8 cellular contexts compared by ENCODE assay signal in genomic region chr12:103884316-103884715, GRCh38. TPM values are rescaled to one million over a fixed set of nuclear protein-coding genes. Genes with fewer than 3 reads are reported as not detected.
A peak's percentile ranks its signal among the peaks of the same experiment; 100 is the strongest.
DNase-seq lines count a peak whose midpoint lies in the region; ATAC-seq and TF ChIP-seq lines count a peak whose summit lies in the region.

No MANE protein-coding gene starts in this region.

- peak; percentile 52 for DNase-seq in NCI-H748 (lab: John Stamatoyannopoulos, UW; ENCODE audit: unreplicated experiment)
- DNase-seq in NCI-H748 treated with DMSO at 0.1 percent for 48 hours (lab: John Stamatoyannopoulos, UW): no peak
- peak; percentile 24 for DNase-seq in WERI-Rb-1
- DNase-seq in fibroblast of villous mesenchyme (ENCODE audit: low read depth): peak; percentile 64
- DNase-seq in stimulated activated CD4-positive, alpha-beta T cell treated with anti-CD3 and anti-CD28 coated beads, Interleukin-4, amount 100 ng/mL, for 24 hours: peak; percentile 27
- DNase-seq in HuH-7.5 (ENCODE audit: low spot score): no peak

- H3F3A ChIP-seq in Loucy (ENCODE audit: low read depth): 0 out of 2 replicates have a peak, but pooled peaks cover 3% of the 10 kb centered on the region

- H3K9me2 ChIP-seq in Loucy (replicated peaks; ENCODE audit: low read depth, low read length): no peaks in the 10 kb centered on the region

- H3K9me3 ChIP-seq in Loucy (ENCODE audit: insufficient read depth, low read depth, low read length) (no peaks in the 10 kb centered on the region), WERI-Rb-1 (ENCODE audit: severe bottlenecking) (no peaks in the 10 kb centered on the region)

- H3K4me1 ChIP-seq in Loucy (ENCODE audit: insufficient read depth, low read length, poor library complexity, severe bottlenecking): peaks cover 36% of the 10 kb centered on the region

- peak; percentile 75 for TF ChIP-seq CTCF in Loucy (conservative IDR thresholded peaks at IDR 0.05; ENCODE audit: low read length)
- no peak for TF ChIP-seq CTCF in WERI-Rb-1 (IDR thresholded peaks at IDR 0.05; ENCODE audit: low read depth, low read length)
- TF ChIP-seq CTCF in fibroblast of villous mesenchyme (IDR thresholded peaks at IDR 0.05; ENCODE audit: insufficient read depth, low read depth, low read length): peak; percentile 57

- peak overlapping the region; percentile 24; the same call in 1 of the 2 replicates for H2AFZ ChIP-seq in Loucy (ENCODE audit: low read length)

- H4K20me1 ChIP-seq in Loucy (ENCODE audit: insufficient read depth, low read length, poor library complexity, severe bottlenecking): no peaks in the 10 kb centered on the region

- no peak for ATAC-seq in HG02588 (IDR thresholded peaks at IDR 0.05; ENCODE audit: unreplicated experiment)

- H3K4me3 ChIP-seq in Loucy (ENCODE audit: low read length, poor library complexity, severe bottlenecking): no peak overlapping the region
- H3K4me3 ChIP-seq in WERI-Rb-1 (ENCODE audit: low read depth, low read length): no peak overlapping the region
- no peak overlapping the region for H3K4me3 ChIP-seq in fibroblast of villous mesenchyme (ENCODE audit: low read depth, low read length)

- H3K9ac ChIP-seq in Loucy (ENCODE audit: low read depth, low read length, poor library complexity, severe bottlenecking): no peak overlapping the region

- no peak overlapping the region for H3K27ac ChIP-seq in WERI-Rb-1

- H3K79me2 ChIP-seq in Loucy (ENCODE audit: insufficient read depth, low read length): no peaks in the 10 kb centered on the region

- H3K27me3 ChIP-seq in Loucy (ENCODE audit: insufficient read depth, low read length, poor library complexity, severe bottlenecking) (no peaks in the 10 kb centered on the region), WERI-Rb-1 (ENCODE audit: insufficient read depth, low read depth, severe bottlenecking) (no peaks in the 10 kb centered on the region)

- H3K36me3 ChIP-seq in Loucy (ENCODE audit: insufficient read depth, low read length): no peaks in the 10 kb centered on the region
- no peaks in the 10 kb centered on the region for H3K36me3 ChIP-seq in WERI-Rb-1

- H3K4me2 ChIP-seq in Loucy (ENCODE audit: low read depth, low read length, poor library complexity, severe bottlenecking): no peak overlapping the region

RNA-seq across cellular contexts. Expression of gene NT5DC3, which starts 43.3 kb away (rescaled TPM):
- 12.2 and 22.9 TPM in 2 replicates for total RNA-seq in fibroblast of villous mesenchyme

RNA-seq across cellular contexts. Expression of gene HSP90B1, which starts 45.9 kb away (rescaled TPM):
- total RNA-seq in fibroblast of villous mesenchyme: 460 and 702 TPM in 2 replicates

Comparison
In these comparisons a context has a peak if more than half of its experiments do, and no peak if none do; other contexts are left out.
1. DNase-seq: peak in NCI-H748 (single experiment), WERI-Rb-1 (single experiment), fibroblast of villous mesenchyme (single experiment) and stimulated activated CD4-positive, alpha-beta T cell treated with anti-CD3 and anti-CD28 coated beads, Interleukin-4, amount 100 ng/mL, for 24 hours (single experiment); none in NCI-H748 treated with DMSO at 0.1 percent for 48 hours (single experiment) and HuH-7.5 (single experiment).